18 cellular contexts compared by ENCODE assay signal in the genomic region with DNA sequence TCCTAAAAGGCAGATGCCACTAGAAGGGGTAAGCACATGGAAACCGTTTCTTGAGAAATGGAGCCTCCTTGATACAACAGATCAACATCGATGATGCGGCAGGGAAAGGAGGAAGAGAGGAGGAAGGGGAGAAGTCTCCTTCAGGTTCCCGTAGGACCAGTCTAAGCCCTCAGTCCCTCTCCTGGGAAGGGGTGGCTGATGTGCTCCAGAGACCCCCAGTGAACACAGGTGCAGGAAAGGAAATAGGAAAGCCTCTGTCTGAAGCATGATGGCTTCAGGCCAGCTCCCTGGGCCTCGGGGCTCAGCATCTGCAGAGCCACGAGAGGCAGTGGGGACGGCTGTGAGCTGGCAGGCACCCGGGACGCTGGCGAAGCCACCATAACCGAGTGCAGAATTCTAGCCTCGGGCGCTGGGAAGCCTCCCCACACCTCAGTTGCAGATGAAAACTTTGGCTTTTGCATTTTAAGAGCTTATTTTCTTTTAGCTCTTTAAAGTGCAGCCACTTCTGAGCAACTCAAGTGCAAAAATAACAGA. TPM values are rescaled to one million over a fixed set of nuclear protein-coding genes. Genes with fewer than 3 reads are reported as not detected.
DNase-seq lines count a peak whose midpoint lies in the region; ATAC-seq and TF ChIP-seq lines count a peak whose summit lies in the region.
"Had no signal": no experiment of that assay in that cellular context is flagged by ENCODE, and none has a peak within 500 bp of the region (broad histone marks: within the 10 kb centered on the region; RNA-seq: fewer than 3 reads in every experiment).

No MANE protein-coding gene starts in this region.

- peak overlapping the region in 8 of 11 experiments; percentile 15 to 71 (median 58); a peak in 14 of 22 replicates for H3K4me2 ChIP-seq in BLaER1 treated with 17β-estradiol and CSF1 and Interleukin-3, amounts not matched to agents 10 nM and 100 nM
- no peak overlapping the region for H3K4me2 ChIP-seq in GM23338

- H3K79me2 ChIP-seq in GM23338 (replicated peaks; ENCODE audit: insufficient read depth): no peaks in the 10 kb centered on the region

- peaks cover 0 to 25% (median 12%) of the 10 kb centered on the region in 11 experiments; a peak in 9 of 22 replicates for H3K9me3 ChIP-seq in BLaER1 treated with 17β-estradiol and CSF1 and Interleukin-3, amounts not matched to agents 10 nM and 100 nM (replicated peaks in 1 of 11)
- H3K9me3 ChIP-seq in esophagus muscularis mucosa: peaks cover 0 to 10% (median 0%) of the 10 kb centered on the region in 4 donors

- H4K20me1 ChIP-seq in BLaER1 treated with 17β-estradiol and CSF1 and Interleukin-3, amounts not matched to agents 10 nM and 100 nM: no peaks in the 10 kb centered on the region
- H4K20me1 ChIP-seq in GM23338 (replicated peaks; ENCODE audit: insufficient read depth): no peaks in the 10 kb centered on the region

- no peak for ATAC-seq in GM23338
- ATAC-seq in activated T-cell treated with anti-CD3 and anti-CD28 coated beads, Interleukin-2, amount 50 U/mL, for 4 hours: no peak
- ATAC-seq: K562 had no signal

- H3K9me2 ChIP-seq in GM23338 (ENCODE audit: insufficient read depth): peaks cover 9% of the 10 kb centered on the region

- TF ChIP-seq EP300 in esophagus muscularis mucosa (IDR thresholded peaks at IDR 0.05): no peak

- H3K4me3 ChIP-seq in BLaER1 treated with 17β-estradiol and CSF1 and Interleukin-3, amounts not matched to agents 10 nM and 100 nM: no peak overlapping the region
- H3K4me3 ChIP-seq in GM23338 (no peak overlapping the region), esophagus muscularis mucosa (no peak overlapping the region)
- H3K4me3 ChIP-seq: K562 had no signal

- 83% methylated on average over 13 of the region's 13 CpGs for WGBS in esophagus muscularis mucosa

- H3K27me3 Mint-ChIP-seq in GM23338 (ENCODE audit: insufficient read depth, low read depth, poor library complexity): peaks cover 7% of the 10 kb centered on the region
- no peaks in the 10 kb centered on the region for H3K27me3 Mint-ChIP-seq in osteocyte (ENCODE audit: unreplicated experiment)
- peaks cover 6% of the 10 kb centered on the region for H3K27me3 Mint-ChIP-seq in activated T-cell treated with anti-CD3 and anti-CD28 coated beads, Interleukin-2, amount 50 U/mL, for 4 hours (ENCODE audit: low read depth)

- H3K4me3 Mint-ChIP-seq in GM23338: no peak overlapping the region
- no peak overlapping the region for H3K4me3 Mint-ChIP-seq in osteocyte (ENCODE audit: unreplicated experiment)
- no peak overlapping the region for H3K4me3 Mint-ChIP-seq in activated T-cell treated with anti-CD3 and anti-CD28 coated beads, Interleukin-2, amount 50 U/mL, for 4 hours
- H3K4me3 Mint-ChIP-seq: CD4-positive, alpha-beta memory T cell; HFFc6 had no signal

- H3K27ac Mint-ChIP-seq in GM23338 (no peak overlapping the region), osteocyte (ENCODE audit: unreplicated experiment) (no peak overlapping the region)
- H3K27ac Mint-ChIP-seq: CD4-positive, alpha-beta memory T cell; HFFc6 had no signal

- peak overlapping the region; percentile 56; the same call in 1 of the 2 replicates for H2AFZ ChIP-seq in GM23338

- no peak for DNase-seq in GM23338 (ENCODE audit: low spot score)
- DNase-seq in esophagus muscularis mucosa (ENCODE audit: extremely low spot score): peak; percentile 88
- DNase-seq in osteocyte (ENCODE audit: extremely low spot score, unreplicated experiment): peak; percentile 53
- DNase-seq in GM03348 (ENCODE audit: low spot score): no peak
- DNase-seq in activated T-cell treated with anti-CD3 and anti-CD28 coated beads, Interleukin-2, amount 50 U/mL, for 4 hours: no peak
- DNase-seq in NCI-H146 treated with DMSO at 0.1 percent for 48 hours (lab: John Stamatoyannopoulos, UW; ENCODE audit: unreplicated experiment): no peak
- DNase-seq: ACHN; CD4-positive, alpha-beta memory T cell; DND-41; GDM1; GOT3; HCEC 1CT; HFFc6 had no signal

- no peaks in the 10 kb centered on the region for H3K36me3 Mint-ChIP-seq in GM23338 (ENCODE audit: low read depth)
- H3K36me3 Mint-ChIP-seq in osteocyte (ENCODE audit: unreplicated experiment): no peaks in the 10 kb centered on the region
- no peaks in the 10 kb centered on the region for H3K36me3 Mint-ChIP-seq in activated T-cell treated with anti-CD3 and anti-CD28 coated beads, Interleukin-2, amount 50 U/mL, for 4 hours (ENCODE audit: insufficient read depth)
- H3K36me3 Mint-ChIP-seq: CD4-positive, alpha-beta memory T cell had no signal

- no peak overlapping the region for H3K9ac ChIP-seq in BLaER1 treated with 17β-estradiol and CSF1 and Interleukin-3, amounts not matched to agents 10 nM and 100 nM

- TF ChIP-seq CTCF in GM23338 (conservative IDR thresholded peaks at IDR 0.05; ENCODE audit: low read depth in 2 of 2) (no peak), esophagus muscularis mucosa (IDR thresholded peaks at IDR 0.05) (no peak), osteocyte (IDR thresholded peaks at IDR 0.05) (no peak)

- H3K27me3 ChIP-seq in BLaER1 treated with 17β-estradiol and CSF1 and Interleukin-3, amounts not matched to agents 10 nM and 100 nM: no peaks in the 10 kb centered on the region
- no peaks in the 10 kb centered on the region for H3K27me3 ChIP-seq in GM23338 (ENCODE audit: insufficient read depth)
- peaks cover 0 to 13% (median 0%) of the 10 kb centered on the region in 4 donors for H3K27me3 ChIP-seq in esophagus muscularis mucosa

- H3K9me3 Mint-ChIP-seq in GM23338 (peaks cover 2% of the 10 kb centered on the region; the same call in 1 of the 3 replicates), osteocyte (ENCODE audit: unreplicated experiment) (no peaks in the 10 kb centered on the region)
- peaks cover 3% of the 10 kb centered on the region for H3K9me3 Mint-ChIP-seq in activated T-cell treated with anti-CD3 and anti-CD28 coated beads, Interleukin-2, amount 50 U/mL, for 4 hours

- H3F3A ChIP-seq in GM23338 (replicated peaks; ENCODE audit: low read depth): no peaks in the 10 kb centered on the region

- no peaks in the 10 kb centered on the region; the same call in 2 of the 3 replicates for H3K4me1 Mint-ChIP-seq in GM23338
- no peaks in the 10 kb centered on the region for H3K4me1 Mint-ChIP-seq in osteocyte (ENCODE audit: unreplicated experiment)
- H3K4me1 Mint-ChIP-seq in activated T-cell treated with anti-CD3 and anti-CD28 coated beads, Interleukin-2, amount 50 U/mL, for 4 hours (ENCODE audit: low read depth): no peaks in the 10 kb centered on the region

- H3K4me1 ChIP-seq in BLaER1 treated with 17β-estradiol and CSF1 and Interleukin-3, amounts not matched to agents 10 nM and 100 nM: peaks cover 0 to 23% (median 17%) of the 10 kb centered on the region in 10 experiments; a peak in 15 of 20 replicates
- no peaks in the 10 kb centered on the region for H3K4me1 ChIP-seq in GM23338 (ENCODE audit: insufficient read depth)
- H3K4me1 ChIP-seq in esophagus muscularis mucosa: no peaks in the 10 kb centered on the region

- H3K27ac ChIP-seq in BLaER1 treated with 17β-estradiol and CSF1 and Interleukin-3, amounts not matched to agents 10 nM and 100 nM: no peak overlapping the region
- H3K27ac ChIP-seq in GM23338 (ENCODE audit: low read depth): no peak overlapping the region
- no peak overlapping the region for H3K27ac ChIP-seq in esophagus muscularis mucosa (replicated peaks in 1 of 4)
- H3K27ac ChIP-seq: C4-2B, HL-60 had no signal

- no peaks in the 10 kb centered on the region for H3K36me3 ChIP-seq in BLaER1 treated with 17β-estradiol and CSF1 and Interleukin-3, amounts not matched to agents 10 nM and 100 nM
- H3K36me3 ChIP-seq in GM23338 (ENCODE audit: insufficient read depth) (no peaks in the 10 kb centered on the region), esophagus muscularis mucosa (no peaks in the 10 kb centered on the region)

- intact Hi-C loops in esophagus muscularis mucosa (cut with DNase I): no loop called here

- no peak for TF ChIP-seq POLR2A in esophagus muscularis mucosa (IDR thresholded peaks at IDR 0.05; ENCODE audit: low read depth)

TF ChIP-seq in GM23338, 12 proteins besides CTCF, POLR2A, EP300 and RAD21 (continues in another document):
- TF ChIP-seq ZNF114 (CRISPR knock-in tag; IDR thresholded peaks at IDR 0.05): no peak
- no peak for TF ChIP-seq NANOG (IDR thresholded peaks at IDR 0.05; ENCODE audit: borderline replicate concordance)
- TF ChIP-seq JUNB (IDR thresholded peaks at IDR 0.05; ENCODE audit: unreplicated experiment): no peak

RNA-seq across cellular contexts. Expression of a gene that starts 1.8 kb away (rescaled TPM):
- not detected in 2 replicates for total RNA-seq in GM23338 (2014; rRNA removed; shearing (Covaris generic))
- polyA plus RNA-seq in GM23338 (2016; fragmentation: Nextera tagmentation; extraction: Ambion mirVana): not detected in 2 replicates
- total RNA-seq in esophagus muscularis mucosa (not detected), osteocyte (not detected in 2 replicates)
- total RNA-seq in activated T-cell treated with anti-CD3 and anti-CD28 coated beads, Interleukin-2, amount 50 U/mL, for 4 hours: not detected
- total RNA-seq: A172; CD4-positive, alpha-beta memory T cell; HFFc6; K562 had no signal
- polyA plus RNA-seq: CD4-positive, alpha-beta memory T cell; K562 had no signal

Comparison
In these comparisons a context has a peak if more than half of its experiments do, and no peak if none do; other contexts are left out.
1. DNase-seq: peak in esophagus muscularis mucosa (single experiment) and osteocyte (single experiment); none in GM23338 (single experiment), GM03348 (single experiment), activated T-cell treated with anti-CD3 and anti-CD28 coated beads, Interleukin-2, amount 50 U/mL, for 4 hours (single experiment) and NCI-H146 treated with DMSO at 0.1 percent for 48 hours (single experiment).